17 cellular contexts compared by ENCODE assay signal in the genomic region with DNA sequence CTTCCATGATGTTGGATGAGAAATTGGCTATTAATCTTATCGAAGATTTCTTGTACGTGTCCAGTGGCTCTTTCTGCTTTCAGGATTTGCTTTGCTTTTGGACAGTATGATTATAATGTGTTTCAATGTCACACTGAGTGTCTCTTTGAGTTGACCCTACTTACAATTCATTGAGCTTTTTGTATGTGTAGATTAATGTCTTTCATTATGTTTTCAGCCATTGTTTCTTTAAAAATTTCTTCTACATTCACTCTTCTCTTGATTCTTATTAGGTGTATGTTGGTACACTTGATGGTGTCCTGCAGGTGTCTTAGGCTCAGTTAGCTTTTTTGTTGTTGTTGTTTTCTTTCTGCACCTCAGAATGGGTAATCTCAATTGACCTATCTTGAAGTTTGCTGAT. TPM values are rescaled to one million over a fixed set of nuclear protein-coding genes. Genes with fewer than 3 reads are reported as not detected.
"Had no signal": no experiment of that assay in that cellular context is flagged by ENCODE, and none has a peak within 500 bp of the region (broad histone marks: within the 10 kb centered on the region; RNA-seq: fewer than 3 reads in every experiment).

No MANE protein-coding gene starts in this region.

- H3K27ac Mint-ChIP-seq: dendritic cell treated with granulocyte-macrophage colony-stimulating factor and Interleukin-4, amounts not matched to agents 40 ng/mL and 50 ng/mL, for 4 days; memory B cell had no signal

- H3K4me3 ChIP-seq: cardiac muscle cell, mucosa of descending colon, sigmoid colon had no signal

- H3K9me3 ChIP-seq: mucosa of descending colon had no signal

- ATAC-seq: activated naive CD4-positive, alpha-beta T cell treated with anti-CD3 and anti-CD28 coated beads, Interleukin-2, amount 50 U/mL, for 72 hours; activated T-cell treated with anti-CD3 and anti-CD28 coated beads, Interleukin-2, amount 50 U/mL, for 72 hours; mucosa of descending colon; stimulated activated memory B cell treated with anti-CD40 and anti-IgM and Interleukin-4, amounts not matched to agents 10 μg/mL and 1 μg/mL and 100 μg/mL, for 72 hours had no signal

- H3K4me3 Mint-ChIP-seq: activated T-cell treated with anti-CD3 and anti-CD28 coated beads, Interleukin-2, amount 50 U/mL, for 72 hours; dendritic cell treated with granulocyte-macrophage colony-stimulating factor and Interleukin-4, amounts not matched to agents 40 ng/mL and 50 ng/mL, for 4 days; memory B cell; naive B cell; stimulated activated memory B cell treated with anti-CD40 and anti-IgM and Interleukin-4, amounts not matched to agents 10 μg/mL and 1 μg/mL and 100 μg/mL, for 72 hours had no signal

- DNase-seq: activated gamma-delta T cell treated with Interleukin-2 at 50 U/mL for 16 hours; activated T-cell treated with anti-CD3 and anti-CD28 coated beads, Interleukin-2, amount 50 U/mL, for 72 hours; amygdala; effector CD8-positive, alpha-beta T cell; mucosa of descending colon; naive B cell; stimulated activated CD4-positive, alpha-beta T cell treated with anti-CD3 and anti-CD28 coated beads, Interleukin-4, amount 100 ng/mL, for 24 hours; SW 1271 had no signal

- H3K27ac ChIP-seq: cardiac muscle cell, sigmoid colon had no signal

- H3K36me3 ChIP-seq: cardiac muscle cell had no signal

- H3K9me3 Mint-ChIP-seq: dendritic cell treated with granulocyte-macrophage colony-stimulating factor and Interleukin-4, amounts not matched to agents 40 ng/mL and 50 ng/mL, for 4 days; memory B cell had no signal

- H3K27me3 Mint-ChIP-seq: memory B cell; naive B cell; stimulated activated memory B cell treated with anti-CD40 and anti-IgM and Interleukin-4, amounts not matched to agents 10 μg/mL and 1 μg/mL and 100 μg/mL, for 72 hours had no signal

RNA-seq across cellular contexts. Expression of gene PLAC9, which starts 16.6 kb away (rescaled TPM):
- total RNA-seq: activated CD8-positive, alpha-beta memory T cell treated with anti-CD3 and anti-CD28 coated beads for 36 hours; activated naive CD4-positive, alpha-beta T cell treated with anti-CD3 and anti-CD28 coated beads, Interleukin-2, amount 50 U/mL, for 72 hours; activated T-cell treated with anti-CD3 and anti-CD28 coated beads, Interleukin-2, amount 50 U/mL, for 72 hours; cardiac muscle cell; renal cortical epithelial cell; T-helper 2 cell treated with Interferon-gamma antibody and Interleukin-4, amounts not matched to agents 100 ng/mL and 5 ng/mL, for 36 hours had no signal
